In the genomic region with DNA sequence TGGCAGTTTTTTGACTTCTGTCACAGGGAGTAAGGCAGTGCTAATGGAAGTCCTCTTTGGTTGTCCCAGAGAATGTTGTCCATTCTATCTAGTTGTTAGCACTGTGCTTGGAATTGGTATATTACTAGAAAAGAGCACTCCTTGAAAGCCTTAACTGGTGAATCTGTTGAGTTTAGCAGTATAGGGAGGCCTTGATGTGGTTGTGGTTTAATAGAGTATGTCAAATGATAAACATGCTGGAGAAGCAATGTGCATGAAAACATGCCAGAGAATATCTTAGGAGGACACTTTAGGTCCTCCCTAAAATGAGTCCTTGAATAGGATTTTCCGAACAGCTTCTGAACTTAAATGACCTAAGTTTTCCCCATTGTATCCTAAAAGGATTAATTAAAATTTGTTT, we compare ENCODE assay signal across 21 cellular contexts.
"Had no signal": no experiment of that assay in that cellular context is flagged by ENCODE, and none has a peak within 500 bp of the region (broad histone marks: within the 10 kb centered on the region; RNA-seq: fewer than 3 reads in every experiment).

No MANE protein-coding gene starts in this region.

- H3K36me3 ChIP-seq: left ventricle myocardium inferior, stomach, thoracic aorta had no signal

- H3K4me3 ChIP-seq: dorsolateral prefrontal cortex, hepatocyte, left ventricle myocardium inferior, lung, psoas muscle, stomach, thoracic aorta had no signal

- H3K27ac ChIP-seq: dorsolateral prefrontal cortex, hepatocyte, left ventricle myocardium inferior, psoas muscle, stomach, thoracic aorta had no signal

- H3K9me3 ChIP-seq: left ventricle myocardium inferior, psoas muscle, stomach, thoracic aorta had no signal

- H3K27me3 ChIP-seq: dorsolateral prefrontal cortex, hepatocyte, stomach had no signal

- H2AFZ ChIP-seq: hepatocyte had no signal

- ATAC-seq: left cardiac atrium; sciatic nerve; stimulated activated naive B cell treated with anti-CD40 and anti-IgM and Interleukin-4, amounts not matched to agents 10 μg/mL and 1 μg/mL and 100 μg/mL, for 72 hours had no signal

- H3K4me2 ChIP-seq: hepatocyte had no signal

- DNase-seq: cortex of kidney; dorsolateral prefrontal cortex; effector CD8-positive, alpha-beta T cell; foreskin melanocyte; head of caudate nucleus; kidney; left cardiac atrium; left ventricle myocardium inferior; midbrain; psoas muscle; retina; stimulated activated CD4-positive, alpha-beta T cell treated with anti-CD3 and anti-CD28 coated beads, Interleukin-2, amount 100 ng/mL, for 24 hours; stimulated activated CD4-positive, alpha-beta T cell treated with anti-CD3 and anti-CD28 coated beads, Interleukin-4, amount 100 ng/mL, for 4 hours; stimulated activated naive B cell treated with anti-CD40 and anti-IgM and Interleukin-4, amounts not matched to agents 10 μg/mL and 1 μg/mL and 100 μg/mL, for 72 hours; stomach; substantia nigra; trophoblast cell had no signal
